Comparison of ENCODE assay signal across 9 cellular contexts in genomic region chr11:55707029-55707428, GRCh38. TPM values are rescaled to one million over a fixed set of nuclear protein-coding genes. Genes with fewer than 3 reads are reported as not detected.
DNase-seq lines count a peak whose midpoint lies in the region; ATAC-seq and TF ChIP-seq lines count a peak whose summit lies in the region.
"Had no signal": no experiment of that assay in that cellular context is flagged by ENCODE, and none has a peak within 500 bp of the region (broad histone marks: within the 10 kb centered on the region; RNA-seq: fewer than 3 reads in every experiment).

No MANE protein-coding gene starts in this region.

- H3K9me3 ChIP-seq in BE2C (no peaks in the 10 kb centered on the region), gastrocnemius medialis (no peaks in the 10 kb centered on the region)

- no peaks in the 10 kb centered on the region for H3K27me3 ChIP-seq in BE2C
- no peaks in the 10 kb centered on the region for H3K27me3 ChIP-seq in dorsolateral prefrontal cortex
- no peaks in the 10 kb centered on the region for H3K27me3 ChIP-seq in gastrocnemius medialis

- H3K4me1 ChIP-seq in BE2C (no peaks in the 10 kb centered on the region), gastrocnemius medialis (no peaks in the 10 kb centered on the region)

- H3K27ac ChIP-seq in dorsolateral prefrontal cortex, result no peak overlapping the region
- H3K27ac ChIP-seq in gastrocnemius medialis, result no peak overlapping the region
- H3K27ac ChIP-seq: HL-60 had no signal

- intact Hi-C loops in dorsolateral prefrontal cortex (cut with DNase I) (no loop called here), gastrocnemius medialis (cut with DNase I; ENCODE audit: low total_unique reads) (no loop called here)

- H3K36me3 ChIP-seq in BE2C (no peaks in the 10 kb centered on the region), gastrocnemius medialis (no peaks in the 10 kb centered on the region)

- H3K4me3 ChIP-seq in BE2C (ENCODE audit: low read depth, low read length) (no peak overlapping the region), dorsolateral prefrontal cortex (no peak overlapping the region), gastrocnemius medialis (no peak overlapping the region)

- TF ChIP-seq CTCF in BE2C (IDR thresholded peaks at IDR 0.05; ENCODE audit: low read depth, low read length) (peak; percentile 34), dorsolateral prefrontal cortex (IDR thresholded peaks at IDR 0.05 in 54 of 56, conservative IDR thresholded peaks at IDR 0.05 in 2 of 56; ENCODE audit: low read depth in 1 of 56, partially characterized antibody in 56 of 56) (peak; percentile 32 to 77 (median 60)), gastrocnemius medialis (IDR thresholded peaks at IDR 0.05 in 4 of 5, conservative IDR thresholded peaks at IDR 0.05 in 1 of 5) (no peak)

- no peak for DNase-seq in BE2C
- peak; percentile 6 for DNase-seq in NCI-H345 (lab: John Stamatoyannopoulos, UW)
- DNase-seq in dorsolateral prefrontal cortex, result no peak
- DNase-seq in renal cortical epithelial cell (ENCODE audit: low read depth), result peak; percentile 15
- DNase-seq in activated CD8-positive, alpha-beta memory T cell treated with anti-CD3 and anti-CD28 coated beads for 24 hours, result no peak
- no peak for DNase-seq in NCI-H146 treated with DMSO at 0.1 percent for 48 hours (lab: John Stamatoyannopoulos, UW; ENCODE audit: unreplicated experiment)
- no peak for DNase-seq in gastrocnemius medialis

- no peak for TF ChIP-seq POLR2A in gastrocnemius medialis (IDR thresholded peaks at IDR 0.05)

- ATAC-seq in GM21786 (IDR thresholded peaks at IDR 0.05; ENCODE audit: unreplicated experiment), result peak; percentile 58
- no peak for ATAC-seq in gastrocnemius medialis

- in situ Hi-C loops in gastrocnemius medialis (cut with MboI; ENCODE audit: low sequenced_read_pairs in 4 of 4), result no loop called here

RNA-seq across cellular contexts. Expression of gene OR4C6, which starts 45.0 kb away (rescaled TPM):
- not detected for polyA plus RNA-seq in BE2C (2012; ENCODE audit: insufficient read depth, insufficient read length, low read depth)
- total RNA-seq in dorsolateral prefrontal cortex (not detected), renal cortical epithelial cell (not detected in 2 replicates), gastrocnemius medialis (not detected)

RNA-seq across cellular contexts. Expression of gene OR4S2, which starts 58.9 kb away (rescaled TPM):
- polyA plus RNA-seq in BE2C (2012; ENCODE audit: insufficient read depth, insufficient read length, low read depth), result not detected
- total RNA-seq in dorsolateral prefrontal cortex (not detected), renal cortical epithelial cell (not detected in 2 replicates), gastrocnemius medialis (not detected)

Comparison
In these comparisons a context has a peak if more than half of its experiments do, and no peak if none do; other contexts are left out.
1. DNase-seq: peak in NCI-H345 (single experiment) and renal cortical epithelial cell (single experiment); none in BE2C (single experiment), dorsolateral prefrontal cortex (0 of 10), activated CD8-positive, alpha-beta memory T cell treated with anti-CD3 and anti-CD28 coated beads for 24 hours (single experiment), NCI-H146 treated with DMSO at 0.1 percent for 48 hours (single experiment) and gastrocnemius medialis (0 of 2).
2. CTCF ChIP-seq: peak in BE2C (single experiment) and dorsolateral prefrontal cortex (56 of 56); none in gastrocnemius medialis (0 of 5).